1 cellular context compared by ENCODE assay signal in the genomic region with DNA sequence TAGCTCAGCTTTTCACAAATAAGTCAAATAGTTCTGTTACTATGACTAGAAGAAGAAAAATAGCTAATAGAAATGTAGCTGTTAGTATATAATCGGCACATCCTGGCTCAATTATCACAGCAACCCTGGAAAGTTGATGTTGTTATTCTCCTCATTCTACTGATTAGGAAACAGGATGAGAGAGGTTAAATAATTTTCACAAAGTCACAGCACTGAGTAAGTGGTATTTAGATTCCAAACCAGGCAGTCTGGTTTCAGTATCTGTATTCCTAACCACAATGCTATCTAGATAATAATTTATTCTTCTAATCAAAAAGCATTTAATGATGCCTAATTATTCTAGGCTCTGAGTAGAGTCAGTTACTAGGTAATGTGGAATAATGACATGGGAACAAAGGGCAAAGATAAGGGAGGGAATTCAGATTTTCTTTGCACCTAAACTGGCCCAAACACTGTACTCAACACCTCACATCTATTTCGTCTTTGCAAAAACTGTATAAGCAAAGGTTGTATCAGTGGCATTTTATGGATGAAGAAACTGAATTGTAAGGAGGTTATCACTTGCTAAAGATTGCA.
TF ChIP-seq lines count a peak whose summit lies in the region.

No MANE protein-coding gene starts in this region.

TF ChIP-seq in K562, 482 proteins besides CTCF, POLR2A, EP300 and RAD21:
- no peak for TF ChIP-seq ARID1B (IDR thresholded peaks at IDR 0.05)
- TF ChIP-seq CREB3 (tag; conservative IDR thresholded peaks at IDR 0.05; ENCODE audit: low read depth) = no peak
- no peak for TF ChIP-seq KLF6 (CRISPR knock-in tag; IDR thresholded peaks at IDR 0.05; ENCODE audit: borderline replicate concordance)
- TF ChIP-seq, protein P1, sequence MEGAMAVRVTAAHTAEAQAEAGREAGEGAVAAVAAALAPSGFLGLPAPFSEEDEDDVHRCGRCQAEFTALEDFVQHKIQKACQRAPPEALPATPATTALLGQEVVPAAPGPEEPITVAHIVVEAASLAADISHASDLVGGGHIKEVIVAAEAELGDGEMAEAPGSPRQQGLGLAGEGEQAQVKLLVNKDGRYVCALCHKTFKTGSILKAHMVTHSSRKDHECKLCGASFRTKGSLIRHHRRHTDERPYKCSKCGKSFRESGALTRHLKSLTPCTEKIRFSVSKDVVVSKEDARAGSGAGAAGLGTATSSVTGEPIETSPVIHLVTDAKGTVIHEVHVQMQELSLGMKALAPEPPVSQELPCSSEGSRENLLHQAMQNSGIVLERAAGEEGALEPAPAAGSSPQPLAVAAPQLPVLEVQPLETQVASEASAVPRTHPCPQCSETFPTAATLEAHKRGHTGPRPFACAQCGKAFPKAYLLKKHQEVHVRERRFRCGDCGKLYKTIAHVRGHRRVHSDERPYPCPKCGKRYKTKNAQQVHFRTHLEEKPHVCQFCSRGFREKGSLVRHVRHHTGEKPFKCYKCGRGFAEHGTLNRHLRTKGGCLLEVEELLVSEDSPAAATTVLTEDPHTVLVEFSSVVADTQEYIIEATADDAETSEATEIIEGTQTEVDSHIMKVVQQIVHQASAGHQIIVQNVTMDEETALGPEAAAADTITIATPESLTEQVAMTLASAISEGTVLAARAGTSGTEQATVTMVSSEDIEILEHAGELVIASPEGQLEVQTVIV (CRISPR knock-in tag; IDR thresholded peaks at IDR 0.05; ENCODE audit: borderline replicate concordance) = no peak
- TF ChIP-seq KLF13 (tag; IDR thresholded peaks at IDR 0.05; ENCODE audit: borderline replicate concordance, low read depth) = no peak
- TF ChIP-seq, protein P2, sequence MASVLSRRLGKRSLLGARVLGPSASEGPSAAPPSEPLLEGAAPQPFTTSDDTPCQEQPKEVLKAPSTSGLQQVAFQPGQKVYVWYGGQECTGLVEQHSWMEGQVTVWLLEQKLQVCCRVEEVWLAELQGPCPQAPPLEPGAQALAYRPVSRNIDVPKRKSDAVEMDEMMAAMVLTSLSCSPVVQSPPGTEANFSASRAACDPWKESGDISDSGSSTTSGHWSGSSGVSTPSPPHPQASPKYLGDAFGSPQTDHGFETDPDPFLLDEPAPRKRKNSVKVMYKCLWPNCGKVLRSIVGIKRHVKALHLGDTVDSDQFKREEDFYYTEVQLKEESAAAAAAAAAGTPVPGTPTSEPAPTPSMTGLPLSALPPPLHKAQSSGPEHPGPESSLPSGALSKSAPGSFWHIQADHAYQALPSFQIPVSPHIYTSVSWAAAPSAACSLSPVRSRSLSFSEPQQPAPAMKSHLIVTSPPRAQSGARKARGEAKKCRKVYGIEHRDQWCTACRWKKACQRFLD (CRISPR knock-in tag; IDR thresholded peaks at IDR 0.05) = no peak
- no peak for TF ChIP-seq ZNF232 (CRISPR knock-in tag; IDR thresholded peaks at IDR 0.05)
- TF ChIP-seq CXXC5 (CRISPR knock-in tag; IDR thresholded peaks at IDR 0.05) = no peak
- no peak for TF ChIP-seq ZNF133 (CRISPR knock-in tag; IDR thresholded peaks at IDR 0.05)
- TF ChIP-seq, protein P3, sequence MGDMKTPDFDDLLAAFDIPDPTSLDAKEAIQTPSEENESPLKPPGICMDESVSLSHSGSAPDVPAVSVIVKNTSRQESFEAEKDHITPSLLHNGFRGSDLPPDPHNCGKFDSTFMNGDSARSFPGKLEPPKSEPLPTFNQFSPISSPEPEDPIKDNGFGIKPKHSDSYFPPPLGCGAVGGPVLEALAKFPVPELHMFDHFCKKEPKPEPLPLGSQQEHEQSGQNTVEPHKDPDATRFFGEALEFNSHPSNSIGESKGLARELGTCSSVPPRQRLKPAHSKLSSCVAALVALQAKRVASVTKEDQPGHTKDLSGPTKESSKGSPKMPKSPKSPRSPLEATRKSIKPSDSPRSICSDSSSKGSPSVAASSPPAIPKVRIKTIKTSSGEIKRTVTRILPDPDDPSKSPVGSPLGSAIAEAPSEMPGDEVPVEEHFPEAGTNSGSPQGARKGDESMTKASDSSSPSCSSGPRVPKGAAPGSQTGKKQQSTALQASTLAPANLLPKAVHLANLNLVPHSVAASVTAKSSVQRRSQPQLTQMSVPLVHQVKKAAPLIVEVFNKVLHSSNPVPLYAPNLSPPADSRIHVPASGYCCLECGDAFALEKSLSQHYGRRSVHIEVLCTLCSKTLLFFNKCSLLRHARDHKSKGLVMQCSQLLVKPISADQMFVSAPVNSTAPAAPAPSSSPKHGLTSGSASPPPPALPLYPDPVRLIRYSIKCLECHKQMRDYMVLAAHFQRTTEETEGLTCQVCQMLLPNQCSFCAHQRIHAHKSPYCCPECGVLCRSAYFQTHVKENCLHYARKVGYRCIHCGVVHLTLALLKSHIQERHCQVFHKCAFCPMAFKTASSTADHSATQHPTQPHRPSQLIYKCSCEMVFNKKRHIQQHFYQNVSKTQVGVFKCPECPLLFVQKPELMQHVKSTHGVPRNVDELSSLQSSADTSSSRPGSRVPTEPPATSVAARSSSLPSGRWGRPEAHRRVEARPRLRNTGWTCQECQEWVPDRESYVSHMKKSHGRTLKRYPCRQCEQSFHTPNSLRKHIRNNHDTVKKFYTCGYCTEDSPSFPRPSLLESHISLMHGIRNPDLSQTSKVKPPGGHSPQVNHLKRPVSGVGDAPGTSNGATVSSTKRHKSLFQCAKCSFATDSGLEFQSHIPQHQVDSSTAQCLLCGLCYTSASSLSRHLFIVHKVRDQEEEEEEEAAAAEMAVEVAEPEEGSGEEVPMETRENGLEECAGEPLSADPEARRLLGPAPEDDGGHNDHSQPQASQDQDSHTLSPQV (IDR thresholded peaks at IDR 0.05) = no peak
- TF ChIP-seq, protein P4, sequence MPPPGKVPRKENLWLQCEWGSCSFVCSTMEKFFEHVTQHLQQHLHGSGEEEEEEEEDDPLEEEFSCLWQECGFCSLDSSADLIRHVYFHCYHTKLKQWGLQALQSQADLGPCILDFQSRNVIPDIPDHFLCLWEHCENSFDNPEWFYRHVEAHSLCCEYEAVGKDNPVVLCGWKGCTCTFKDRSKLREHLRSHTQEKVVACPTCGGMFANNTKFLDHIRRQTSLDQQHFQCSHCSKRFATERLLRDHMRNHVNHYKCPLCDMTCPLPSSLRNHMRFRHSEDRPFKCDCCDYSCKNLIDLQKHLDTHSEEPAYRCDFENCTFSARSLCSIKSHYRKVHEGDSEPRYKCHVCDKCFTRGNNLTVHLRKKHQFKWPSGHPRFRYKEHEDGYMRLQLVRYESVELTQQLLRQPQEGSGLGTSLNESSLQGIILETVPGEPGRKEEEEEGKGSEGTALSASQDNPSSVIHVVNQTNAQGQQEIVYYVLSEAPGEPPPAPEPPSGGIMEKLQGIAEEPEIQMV (tag; conservative IDR thresholded peaks at IDR 0.05; ENCODE audit: low read depth) = no peak
- no peak for TF ChIP-seq HIVEP1 (CRISPR knock-in tag; IDR thresholded peaks at IDR 0.05)
- no peak for TF ChIP-seq KHSRP (IDR thresholded peaks at IDR 0.05)
